In genomic region chr1:205770618-205771017, GRCh38 we compare ENCODE assay signal across 23 cellular contexts. TPM values are rescaled to one million over a fixed set of nuclear protein-coding genes. Genes with fewer than 3 reads are reported as not detected.
DNase-seq lines count a peak whose midpoint lies in the region; ATAC-seq and TF ChIP-seq lines count a peak whose summit lies in the region.
"Had no signal": no experiment of that assay in that cellular context is flagged by ENCODE, and none has a peak within 500 bp of the region (broad histone marks: within the 10 kb centered on the region; RNA-seq: fewer than 3 reads in every experiment).

No MANE protein-coding gene starts in this region.

- 97% methylated on average over 4 of the region's 4 CpGs for WGBS in esophagus muscularis mucosa
- WGBS in prostate gland = 48% methylated on average over 4 of the region's 4 CpGs

- POLR2A ChIA-PET in activated CD4-positive, alpha-beta T cell treated with anti-CD3 and anti-CD28 coated beads, Interleukin-2, amount 10 ng/mL, durations not matched to agents 7 days and 5 days (lab: Charles Lee) = no interaction called here

- H3K27me3 ChIP-seq in OCI-LY3 (ENCODE audit: low read depth, low read length) = no peaks in the 10 kb centered on the region
- H3K27me3 ChIP-seq in esophagus muscularis mucosa = no peaks in the 10 kb centered on the region
- no peaks in the 10 kb centered on the region for H3K27me3 ChIP-seq in prostate gland (replicated peaks; ENCODE audit: insufficient read depth)
- no peaks in the 10 kb centered on the region for H3K27me3 ChIP-seq in vagina
- H3K27me3 ChIP-seq: right atrium auricular region, stomach, upper lobe of right lung had no signal

- no peak overlapping the region for H3K9ac ChIP-seq in OCI-LY3 (ENCODE audit: low read length)
- H3K9ac ChIP-seq: BLaER1 had no signal

- no peaks in the 10 kb centered on the region for H4K20me1 ChIP-seq in OCI-LY3 (ENCODE audit: insufficient read depth, low read length)
- H4K20me1 ChIP-seq: BLaER1 had no signal

- no peaks in the 10 kb centered on the region for H3K27me3 Mint-ChIP-seq in activated CD4-positive, alpha-beta T cell treated with anti-CD3 and anti-CD28 coated beads, Interleukin-2, amount 10 ng/mL, durations not matched to agents 7 days and 5 days
- H3K27me3 Mint-ChIP-seq: activated naive CD8-positive, alpha-beta T cell treated with anti-CD3 and anti-CD28 coated beads, Interleukin-2, amount 10 ng/mL, durations not matched to agents 7 days and 5 days had no signal

- H3K27ac Mint-ChIP-seq in activated CD4-positive, alpha-beta T cell treated with anti-CD3 and anti-CD28 coated beads, Interleukin-2, amount 10 ng/mL, durations not matched to agents 7 days and 5 days = peak overlapping the region; percentile 43
- H3K27ac Mint-ChIP-seq: activated naive CD8-positive, alpha-beta T cell treated with anti-CD3 and anti-CD28 coated beads, Interleukin-2, amount 10 ng/mL, durations not matched to agents 7 days and 5 days; GM23338 had no signal

- peak overlapping the region; percentile 92 for H3K27ac ChIP-seq in OCI-LY3 (ENCODE audit: low read length)
- H3K27ac ChIP-seq in esophagus muscularis mucosa (replicated peaks in 1 of 4) = peak overlapping the region in 3 of 4 donors; percentile 65 to 68 (median 65)
- H3K27ac ChIP-seq in prostate gland = peak overlapping the region; percentile 13 to 47
- H3K27ac ChIP-seq in vagina = no peak overlapping the region
- H3K27ac ChIP-seq: BLaER1, right atrium auricular region, stomach, upper lobe of right lung had no signal

- H3K4me3 ChIP-seq in OCI-LY3 (ENCODE audit: low read length) (no peak overlapping the region), esophagus muscularis mucosa (no peak overlapping the region), prostate gland (no peak overlapping the region), vagina (no peak overlapping the region)
- H3K4me3 ChIP-seq: BLaER1, GM23338, right atrium auricular region, stomach, upper lobe of right lung had no signal

- no peak overlapping the region for H3K4me3 Mint-ChIP-seq in activated CD4-positive, alpha-beta T cell treated with anti-CD3 and anti-CD28 coated beads, Interleukin-2, amount 10 ng/mL, durations not matched to agents 7 days and 5 days
- H3K4me3 Mint-ChIP-seq: GM23338 had no signal

- H3K36me3 ChIP-seq in OCI-LY3 (replicated peaks; ENCODE audit: low read depth, low read length) (peaks cover 72% of the 10 kb centered on the region), esophagus muscularis mucosa (peaks cover 0 to 14% (median 6%) of the 10 kb centered on the region in 4 donors), prostate gland (no peaks in the 10 kb centered on the region), vagina (no peaks in the 10 kb centered on the region)
- H3K36me3 ChIP-seq: upper lobe of right lung had no signal

- H3K4me1 Mint-ChIP-seq in activated CD4-positive, alpha-beta T cell treated with anti-CD3 and anti-CD28 coated beads, Interleukin-2, amount 10 ng/mL, durations not matched to agents 7 days and 5 days = peaks cover 57% of the 10 kb centered on the region

- TF ChIP-seq POLR2A in esophagus muscularis mucosa (IDR thresholded peaks at IDR 0.05; ENCODE audit: low read depth) (no peak), prostate gland (IDR thresholded peaks at IDR 0.05) (no peak), vagina (IDR thresholded peaks at IDR 0.05) (no peak)

- TF ChIP-seq CTCF in OCI-LY3 (IDR thresholded peaks at IDR 0.05; ENCODE audit: low read depth, low read length) (no peak), esophagus muscularis mucosa (IDR thresholded peaks at IDR 0.05) (no peak), prostate gland (IDR thresholded peaks at IDR 0.05) (no peak), vagina (IDR thresholded peaks at IDR 0.05) (no peak)

- peaks cover 95% of the 10 kb centered on the region for H3K79me2 ChIP-seq in OCI-LY3 (ENCODE audit: low read length)

- no peak overlapping the region for H3K4me2 ChIP-seq in OCI-LY3 (ENCODE audit: low read length)
- H3K4me2 ChIP-seq: GM23338 had no signal

- H3K36me3 Mint-ChIP-seq in activated CD4-positive, alpha-beta T cell treated with anti-CD3 and anti-CD28 coated beads, Interleukin-2, amount 10 ng/mL, durations not matched to agents 7 days and 5 days (ENCODE audit: low read depth) = peaks cover 57% of the 10 kb centered on the region

- DNase-seq in activated CD4-positive, alpha-beta T cell treated with anti-CD3 and anti-CD28 coated beads, Interleukin-2, amount 10 ng/mL, durations not matched to agents 7 days and 5 days = no peak
- DNase-seq in activated CD4-positive, alpha-beta T cell treated with anti-CD3 and anti-CD28 coated beads, Interleukin-2, amount 50 U/mL, for 4 hours = no peak
- no peak for DNase-seq in esophagus muscularis mucosa (ENCODE audit: extremely low spot score)
- DNase-seq in prostate gland (ENCODE audit: low spot score) = peak; percentile 72
- DNase-seq in vagina (ENCODE audit: extremely low spot score in 2 of 2) = no peak
- DNase-seq: activated naive CD8-positive, alpha-beta T cell treated with anti-CD3 and anti-CD28 coated beads, Interleukin-2, amount 10 ng/mL, durations not matched to agents 7 days and 5 days; activated T-cell treated with anti-CD3 and anti-CD28 coated beads, Interleukin-2, amount 50 U/mL, for 1 hour; hypothalamus; Kasumi-1; NCI-H1048; NCI-H187 treated with DMSO at 0.1 percent for 48 hours; NCI-H226; NCI-H748 treated with DMSO at 0.1 percent for 48 hours; stimulated activated CD4-positive, alpha-beta T cell treated with anti-CD3 and anti-CD28 coated beads, Interleukin-12 subunit alpha, Interleukin-12 subunit beta, amount 100 ng/mL, for 4 hours; stimulated activated CD4-positive, alpha-beta T cell treated with anti-CD3 and anti-CD28 coated beads, Interleukin-4, amount 100 ng/mL, for 4 hours; stomach; upper lobe of right lung had no signal

- ATAC-seq in GM21528 (IDR thresholded peaks at IDR 0.05; ENCODE audit: low FRiP score, unreplicated experiment) = no peak
- ATAC-seq in HG02973 (IDR thresholded peaks at IDR 0.05; ENCODE audit: unreplicated experiment) = no peak
- ATAC-seq: GM23338, upper lobe of right lung had no signal

- intact Hi-C loops in esophagus muscularis mucosa (cut with DNase I) = no loop called here
- intact Hi-C loops in prostate gland (cut with DNase I) = no loop called here
- intact Hi-C loops in vagina (cut with DNase I) = no loop called here

- no peak for TF ChIP-seq EP300 in esophagus muscularis mucosa (IDR thresholded peaks at IDR 0.05)

- H3K9me3 Mint-ChIP-seq in activated CD4-positive, alpha-beta T cell treated with anti-CD3 and anti-CD28 coated beads, Interleukin-2, amount 10 ng/mL, durations not matched to agents 7 days and 5 days = no peaks in the 10 kb centered on the region
- H3K9me3 Mint-ChIP-seq: activated naive CD8-positive, alpha-beta T cell treated with anti-CD3 and anti-CD28 coated beads, Interleukin-2, amount 10 ng/mL, durations not matched to agents 7 days and 5 days had no signal

- no peak overlapping the region for H2AFZ ChIP-seq in OCI-LY3 (ENCODE audit: low read depth, low read length)
- H2AFZ ChIP-seq: GM23338 had no signal

- H3K9me3 ChIP-seq in OCI-LY3 (ENCODE audit: insufficient read depth, low read length) (no peaks in the 10 kb centered on the region), esophagus muscularis mucosa (no peaks in the 10 kb centered on the region), prostate gland (no peaks in the 10 kb centered on the region), vagina (no peaks in the 10 kb centered on the region)
- H3K9me3 ChIP-seq: right atrium auricular region, stomach, upper lobe of right lung had no signal

- CTCF ChIA-PET in activated CD4-positive, alpha-beta T cell treated with anti-CD3 and anti-CD28 coated beads, Interleukin-2, amount 10 ng/mL, durations not matched to agents 7 days and 5 days (lab: Charles Lee) = no interaction called here

- H3K4me1 ChIP-seq in OCI-LY3 (ENCODE audit: low read length) = peaks cover 67% of the 10 kb centered on the region
- peaks cover 1 to 34% (median 30%) of the 10 kb centered on the region in 4 donors for H3K4me1 ChIP-seq in esophagus muscularis mucosa
- H3K4me1 ChIP-seq in prostate gland (replicated peaks) = no peaks in the 10 kb centered on the region
- H3K4me1 ChIP-seq in vagina = peaks cover 14% of the 10 kb centered on the region

RNA-seq across cellular contexts. Expression of gene RAB29, which starts 4.7 kb away (rescaled TPM):
- 10 to 100 TPM; 51.7 to 54.6 TPM for total RNA-seq in activated CD4-positive, alpha-beta T cell treated with anti-CD3 and anti-CD28 coated beads, Interleukin-2, amount 10 ng/mL, durations not matched to agents 7 days and 5 days
- total RNA-seq in esophagus muscularis mucosa = 10 to 100 TPM; 28.5 to 59.2 (median 41.8) TPM
- total RNA-seq in prostate gland = 10 to 100 TPM; 18.6 to 36.7 TPM
- 7.9 TPM for total RNA-seq in vagina

RNA-seq across cellular contexts. Expression of gene NUCKS1, which starts 20.6 kb away (rescaled TPM):
- 100 to 1,000 TPM; 218 TPM for total RNA-seq in activated CD4-positive, alpha-beta T cell treated with anti-CD3 and anti-CD28 coated beads, Interleukin-2, amount 10 ng/mL, durations not matched to agents 7 days and 5 days
- 100 to 1,000 TPM; 111 to 120 (median 116) TPM for total RNA-seq in esophagus muscularis mucosa
- total RNA-seq in prostate gland = 100 to 1,000 TPM; 102 to 111 TPM
- 57.2 TPM for total RNA-seq in vagina

RNA-seq across cellular contexts. Expression of gene SLC41A1, which starts 42.4 kb away (rescaled TPM):
- total RNA-seq in activated CD4-positive, alpha-beta T cell treated with anti-CD3 and anti-CD28 coated beads, Interleukin-2, amount 10 ng/mL, durations not matched to agents 7 days and 5 days = 10 to 100 TPM; 10.8 to 12.2 TPM
- total RNA-seq in esophagus muscularis mucosa (10 to 100 TPM; 22.4 to 37.1 (median 30.6) TPM), prostate gland (100 to 1,000 TPM in 1 of 2 donors, 10 to 100 TPM in 1; 20.3 to 114 TPM), vagina (17.7 TPM)
